ENCODE assay signal across 8 cellular contexts in genomic region chr15:72628249-72629067, GRCh38. TPM values are rescaled to one million over a fixed set of nuclear protein-coding genes. Genes with fewer than 3 reads are reported as not detected.
DNase-seq lines count a peak whose midpoint lies in the region; ATAC-seq and TF ChIP-seq lines count a peak whose summit lies in the region.
"Not testable (repeated sequence)": the region's sequence is repeated elsewhere in the genome, so short reads cannot be mapped to it uniquely, and the experiment has no call there.

No MANE protein-coding gene starts in this region.

- H3K36me3 ChIP-seq in BE2C; Loucy (ENCODE audit: insufficient read depth, low read length); RWPE2 (ENCODE audit: low read depth): not testable (repeated sequence)

- not testable (repeated sequence) for H3K9me2 ChIP-seq in Loucy (replicated peaks; ENCODE audit: low read depth, low read length)

- not testable (repeated sequence) for H2AFZ ChIP-seq in Loucy (ENCODE audit: low read length)

- not testable (repeated sequence) for H4K20me1 ChIP-seq in Loucy (ENCODE audit: insufficient read depth, low read length, poor library complexity, severe bottlenecking)

- peak; percentile 10; the same call in 1 of the 2 replicates for TF ChIP-seq CTCF in BE2C (IDR thresholded peaks at IDR 0.05; ENCODE audit: low read depth, low read length)
- peak; percentile 36 for TF ChIP-seq CTCF in GM12874 (IDR thresholded peaks at IDR 0.05; ENCODE audit: insufficient read depth, low read depth, low read length)
- peak; percentile 34 for TF ChIP-seq CTCF in Loucy (conservative IDR thresholded peaks at IDR 0.05; ENCODE audit: low read length)
- peak; percentile 10 for TF ChIP-seq CTCF in RWPE2 (IDR thresholded peaks at IDR 0.05; ENCODE audit: poor library complexity, severe bottlenecking)
- TF ChIP-seq CTCF in choroid plexus epithelial cell (conservative IDR thresholded peaks at IDR 0.05; ENCODE audit: low read depth, low read length) = peak; percentile 22

- not testable (repeated sequence) for DNase-seq in BE2C; RWPE2 (ENCODE audit: low spot score); choroid plexus epithelial cell (ENCODE audit: low read depth)
- peak; percentile 54 for DNase-seq in activated CD8-positive, alpha-beta memory T cell treated with anti-CD3 and anti-CD28 coated beads, Interleukin-2, amount 50 U/mL, for 48 hours
- DNase-seq in iPS-NIHi11 (ENCODE audit: low spot score) = peak; percentile 37
- DNase-seq in stimulated activated CD4-positive, alpha-beta T cell treated with anti-CD3 and anti-CD28 coated beads, Interleukin-15, amount 100 ng/mL, for 24 hours = peak; percentile 19

- ATAC-seq in RWPE2 (ENCODE audit: low read depth) = not testable (repeated sequence)

- not testable (repeated sequence) for H3K27me3 ChIP-seq in BE2C; Loucy (ENCODE audit: insufficient read depth, low read length, poor library complexity, severe bottlenecking); RWPE2 (ENCODE audit: insufficient read depth, poor library complexity, severe bottlenecking)

- not testable (repeated sequence) for H3K9ac ChIP-seq in Loucy (ENCODE audit: low read depth, low read length, poor library complexity, severe bottlenecking)

- not testable (repeated sequence) for H3F3A ChIP-seq in Loucy (ENCODE audit: low read depth)

- H3K9me3 ChIP-seq in BE2C; Loucy (ENCODE audit: insufficient read depth, low read depth, low read length); RWPE2 (ENCODE audit: severe bottlenecking): not testable (repeated sequence)

- not testable (repeated sequence) for H3K4me3 ChIP-seq in BE2C (ENCODE audit: low read depth, low read length); Loucy (ENCODE audit: low read length, poor library complexity, severe bottlenecking); RWPE2 (ENCODE audit: severe bottlenecking); choroid plexus epithelial cell (ENCODE audit: low read depth, low read length)

- not testable (repeated sequence) for H3K79me2 ChIP-seq in Loucy (ENCODE audit: insufficient read depth, low read length)

- H3K27ac ChIP-seq in RWPE2 (ENCODE audit: poor library complexity, severe bottlenecking) = not testable (repeated sequence)

- H3K4me2 ChIP-seq in Loucy (ENCODE audit: low read depth, low read length, poor library complexity, severe bottlenecking) = not testable (repeated sequence)

- not testable (repeated sequence) for H3K4me1 ChIP-seq in BE2C; Loucy (ENCODE audit: insufficient read depth, low read length, poor library complexity, severe bottlenecking); RWPE2 (ENCODE audit: insufficient read depth, poor library complexity, severe bottlenecking)

RNA-seq across cellular contexts. Expression of gene GOLGA6B, which starts 26.0 kb away (rescaled TPM):
- polyA plus RNA-seq in BE2C (2012; ENCODE audit: insufficient read depth, insufficient read length, low read depth) = not detected

RNA-seq across cellular contexts. Expression of gene HIGD2B, which starts 57.5 kb away (rescaled TPM):
- polyA plus RNA-seq in BE2C (2012; ENCODE audit: insufficient read depth, insufficient read length, low read depth) = not detected

RNA-seq across cellular contexts. Expression of gene BBS4, which starts 57.5 kb away (rescaled TPM):
- polyA plus RNA-seq in BE2C (2012; ENCODE audit: insufficient read depth, insufficient read length, low read depth) = 9.1 TPM
